ENCODE assay signal across 22 cellular contexts in the genomic region with DNA sequence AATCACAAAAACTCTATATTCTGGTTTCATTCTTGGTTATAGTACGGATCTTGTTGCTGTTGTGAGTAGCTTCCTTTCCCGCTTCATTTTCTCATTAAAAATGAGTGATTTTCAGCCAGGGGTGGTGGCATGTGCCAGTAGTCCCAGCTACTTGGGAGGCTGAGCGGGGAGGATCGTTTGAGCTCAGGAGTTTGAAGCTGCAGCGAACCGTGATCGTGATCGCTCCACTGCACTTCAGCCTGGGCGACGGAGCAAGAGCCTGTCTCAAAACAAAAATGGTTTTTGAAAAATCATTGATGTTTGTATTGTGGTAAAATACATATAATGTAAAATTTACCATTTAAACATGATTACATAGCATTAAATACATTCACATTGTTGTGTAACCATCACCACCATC.
"Had no signal": no experiment of that assay in that cellular context is flagged by ENCODE, and none has a peak within 500 bp of the region (broad histone marks: within the 10 kb centered on the region; RNA-seq: fewer than 3 reads in every experiment).

No MANE protein-coding gene starts in this region.

- ATAC-seq: activated CD8-positive, alpha-beta T cell treated with anti-CD3 and anti-CD28 coated beads for 36 hours; activated T-cell treated with anti-CD3 and anti-CD28 coated beads, Interleukin-2, amount 50 U/mL, for 72 hours; left lobe of liver; lower lobe of right lung; mucosa of descending colon; pancreas; psoas muscle; stimulated activated naive CD8-positive, alpha-beta T cell treated with anti-CD3 and anti-CD28 coated beads, Interleukin-15, amount 100 ng/mL, for 72 hours had no signal

- H3K36me3 Mint-ChIP-seq: activated naive CD4-positive, alpha-beta T cell treated with anti-CD3 and anti-CD28 coated beads, Interleukin-2, amount 10 ng/mL, durations not matched to agents 7 days and 5 days; brain had no signal

- H3K27ac ChIP-seq: lower lobe of right lung, pancreas, psoas muscle, right atrium auricular region, spleen, tibial artery had no signal

- FAIRE-seq: endometrium, keratinocyte, pancreas had no signal

- H3K36me3 ChIP-seq: lower lobe of right lung, pancreas, right atrium auricular region, spleen, tibial artery had no signal

- DNase-seq: activated CD4-positive, alpha-beta T cell treated with anti-CD3 and anti-CD28 coated beads for 48 hours; activated CD8-positive, alpha-beta T cell treated with anti-CD3 and anti-CD28 coated beads for 36 hours; activated effector memory CD4-positive, alpha-beta T cell treated with Interleukin-2 at 50 U/mL for 16 hours; activated naive CD4-positive, alpha-beta T cell treated with anti-CD3 and anti-CD28 coated beads, Interleukin-2, amount 10 ng/mL, durations not matched to agents 7 days and 5 days; activated T-cell treated with anti-CD3 and anti-CD28 coated beads, Interleukin-2, amount 50 U/mL, for 72 hours; aorta; lower lobe of right lung; mesendoderm; mucosa of descending colon; nephron progenitor cell; pancreas; psoas muscle; spleen; stimulated activated CD4-positive, alpha-beta T cell treated with anti-CD3 and anti-CD28 coated beads, Interleukin-4, amount 100 ng/mL, for 1 hour; stimulated activated naive CD8-positive, alpha-beta T cell treated with anti-CD3 and anti-CD28 coated beads, Interleukin-15, amount 100 ng/mL, for 72 hours; tibial artery had no signal

- H3K9me3 ChIP-seq: lower lobe of right lung, mucosa of descending colon, pancreas, psoas muscle, right atrium auricular region, spleen, tibial artery had no signal

- H3K27ac Mint-ChIP-seq: activated CD8-positive, alpha-beta T cell treated with anti-CD3 and anti-CD28 coated beads for 36 hours; activated naive CD4-positive, alpha-beta T cell treated with anti-CD3 and anti-CD28 coated beads, Interleukin-2, amount 10 ng/mL, durations not matched to agents 7 days and 5 days; activated T-cell treated with anti-CD3 and anti-CD28 coated beads, Interleukin-2, amount 50 U/mL, for 72 hours; brain; nephron progenitor cell; stimulated activated naive CD8-positive, alpha-beta T cell treated with anti-CD3 and anti-CD28 coated beads, Interleukin-15, amount 100 ng/mL, for 72 hours; T-helper 1 cell treated with Interleukin-12 subunit alpha and Interleukin-12 subunit beta and Interleukin-4 antibody, amounts not matched to agents 30 μg/mL and 1 μg/mL, for 36 hours had no signal

- H3K4me3 Mint-ChIP-seq: activated CD8-positive, alpha-beta T cell treated with anti-CD3 and anti-CD28 coated beads for 36 hours; activated naive CD4-positive, alpha-beta T cell treated with anti-CD3 and anti-CD28 coated beads, Interleukin-2, amount 10 ng/mL, durations not matched to agents 7 days and 5 days; activated T-cell treated with anti-CD3 and anti-CD28 coated beads, Interleukin-2, amount 50 U/mL, for 72 hours; brain; nephron progenitor cell; stimulated activated naive CD8-positive, alpha-beta T cell treated with anti-CD3 and anti-CD28 coated beads, Interleukin-15, amount 100 ng/mL, for 72 hours; T-helper 1 cell treated with Interleukin-12 subunit alpha and Interleukin-12 subunit beta and Interleukin-4 antibody, amounts not matched to agents 30 μg/mL and 1 μg/mL, for 36 hours had no signal

- H3K27me3 Mint-ChIP-seq: activated CD8-positive, alpha-beta T cell treated with anti-CD3 and anti-CD28 coated beads for 36 hours; stimulated activated naive CD8-positive, alpha-beta T cell treated with anti-CD3 and anti-CD28 coated beads, Interleukin-15, amount 100 ng/mL, for 72 hours had no signal

- H3K4me1 ChIP-seq: pancreas, psoas muscle had no signal

- H3K4me3 ChIP-seq: lower lobe of right lung, mucosa of descending colon, pancreas, psoas muscle, right atrium auricular region, spleen, tibial artery had no signal

- H3K9me3 Mint-ChIP-seq: activated naive CD4-positive, alpha-beta T cell treated with anti-CD3 and anti-CD28 coated beads, Interleukin-2, amount 10 ng/mL, durations not matched to agents 7 days and 5 days; T-helper 1 cell treated with Interleukin-12 subunit alpha and Interleukin-12 subunit beta and Interleukin-4 antibody, amounts not matched to agents 30 μg/mL and 1 μg/mL, for 36 hours had no signal

- H3K27me3 ChIP-seq: pancreas, right atrium auricular region, spleen had no signal
